ENCODE assay signal across 8 cellular contexts in genomic region chr1:29202584-29203340, GRCh38. TPM values are rescaled to one million over a fixed set of nuclear protein-coding genes. Genes with fewer than 3 reads are reported as not detected.
A peak's percentile ranks its signal among the peaks of the same experiment; 100 is the strongest.
DNase-seq lines count a peak whose midpoint lies in the region; ATAC-seq and TF ChIP-seq lines count a peak whose summit lies in the region.

No MANE protein-coding gene starts in this region.

- DNase-seq in COLO829 (ENCODE audit: low spot score) (peak; percentile 93), H9 (peak; percentile 96), NCI-H128 (lab: John Stamatoyannopoulos, UW; ENCODE audit: unreplicated experiment) (peak; percentile 88), SKM-1 treated with dmso at 0.1 percent for 144 hours (lab: John Stamatoyannopoulos, UW; ENCODE audit: unreplicated experiment) (peak; percentile 73), Right ventricle myocardium inferior (ENCODE audit: missing footprints) (peak; percentile 95), trophoblast cell (peak; percentile 97 to 100), tibial artery (peak; percentile 95 to 97)
- peak; percentile 81 for DNase-seq in activated naive CD8-positive, alpha-beta T cell treated with anti-CD3 and anti-CD28 coated beads for 36 hours

- no peaks in the 10 kb centered on the region for H3K9me3 Mint-ChIP-seq in H9
- H3K9me3 Mint-ChIP-seq in activated naive CD8-positive, alpha-beta T cell treated with anti-CD3 and anti-CD28 coated beads for 36 hours: no peaks in the 10 kb centered on the region

- H3K23ac ChIP-seq in H9 (ENCODE audit: insufficient read length, low read depth, low read length): no peak overlapping the region
- no peak overlapping the region for H3K23ac ChIP-seq in trophoblast cell (ENCODE audit: low read length)

- H3K4me3 Mint-ChIP-seq in H9: no peak overlapping the region
- no peak overlapping the region for H3K4me3 Mint-ChIP-seq in activated naive CD8-positive, alpha-beta T cell treated with anti-CD3 and anti-CD28 coated beads for 36 hours

- H3K4me1 Mint-ChIP-seq in H9: peaks cover 6% of the 10 kb centered on the region in 2 experiments
- peaks cover 10% of the 10 kb centered on the region for H3K4me1 Mint-ChIP-seq in activated naive CD8-positive, alpha-beta T cell treated with anti-CD3 and anti-CD28 coated beads for 36 hours

- H3K18ac ChIP-seq in H9 (ENCODE audit: insufficient read length, low read depth, low read length) (no peak overlapping the region), trophoblast cell (ENCODE audit: low read length) (peak overlapping the region; percentile 59)

- H3K27ac Mint-ChIP-seq in H9: peak overlapping the region in 2 of 3 experiments; percentile 36 to 75; a peak in 4 of 7 replicates
- H3K27ac Mint-ChIP-seq in activated naive CD8-positive, alpha-beta T cell treated with anti-CD3 and anti-CD28 coated beads for 36 hours: no peak overlapping the region

- H3K9me3 ChIP-seq in H9 (ENCODE audit: control insufficient read depth, low read depth, low read length) (no peaks in the 10 kb centered on the region), trophoblast cell (ENCODE audit: insufficient read depth, low read depth, low read length) (no peaks in the 10 kb centered on the region), tibial artery (no peaks in the 10 kb centered on the region)

- no CpG with 5 or more reads among the region's 14 CpGs for WGBS in H9 (ENCODE audit: extremely low coverage, insufficient read length, low lambda C conversion rate)
- no CpG with 5 or more reads among the region's 14 CpGs for WGBS in trophoblast cell (ENCODE audit: extremely low coverage, insufficient coverage, insufficient read length)

- H3K4me1 ChIP-seq in H9 (ENCODE audit: insufficient read depth, low read length) (peaks cover 3% of the 10 kb centered on the region; the same call in 1 of the 2 replicates), trophoblast cell (ENCODE audit: control insufficient read depth in 1 of 2, insufficient read depth in 2 of 2, low read length in 2 of 2) (peaks cover 14 to 19% of the 10 kb centered on the region in 2 experiments), tibial artery (peaks cover 0 to 11% (median 7%) of the 10 kb centered on the region in 4 donors)

- H2BK20ac ChIP-seq in H9 (ENCODE audit: low read depth, low read length, poor library complexity, severe bottlenecking): no peak overlapping the region

- no peak overlapping the region for H4K12ac ChIP-seq in trophoblast cell (ENCODE audit: low read depth, low read length)

- no peak overlapping the region for H3K27ac ChIP-seq in H9 (ENCODE audit: insufficient read length, low read depth, low read length)
- peak overlapping the region; percentile 83 for H3K27ac ChIP-seq in trophoblast cell (ENCODE audit: low read depth, low read length)
- H3K27ac ChIP-seq in tibial artery: peak overlapping the region; percentile 72 to 76

- H4K91ac ChIP-seq in H9 (ENCODE audit: insufficient read length, low read depth, low read length) (no peak overlapping the region), trophoblast cell (ENCODE audit: low read depth, low read length) (peak overlapping the region; percentile 86)

- H2BK15ac ChIP-seq in H9 (ENCODE audit: low read depth, low read length): no peak overlapping the region

- H3K27me3 ChIP-seq in H9 (ENCODE audit: insufficient read depth, low read length) (no peaks in the 10 kb centered on the region), trophoblast cell (ENCODE audit: insufficient read depth, low read length) (no peaks in the 10 kb centered on the region), tibial artery (no peaks in the 10 kb centered on the region)

- H3K4ac ChIP-seq in H9 (ENCODE audit: low read depth, low read length) (no peak overlapping the region), trophoblast cell (ENCODE audit: low read depth, low read length) (peak overlapping the region; percentile 45)

- ATAC-seq in Right ventricle myocardium inferior: peak; percentile 94

- H3K56ac ChIP-seq in H9 (ENCODE audit: insufficient read length, low read depth, low read length): no peak overlapping the region

- H4K5ac ChIP-seq in H9 (ENCODE audit: insufficient read length, low read depth, low read length): no peak overlapping the region

- H3K36me3 Mint-ChIP-seq in H9 (ENCODE audit: insufficient read depth in 1 of 3, low read depth in 3 of 3): peaks cover 8 to 50% (median 35%) of the 10 kb centered on the region in 3 experiments; a peak in 6 of 7 replicates
- peaks cover 8% of the 10 kb centered on the region for H3K36me3 Mint-ChIP-seq in activated naive CD8-positive, alpha-beta T cell treated with anti-CD3 and anti-CD28 coated beads for 36 hours

- intact Hi-C loops in Right ventricle myocardium inferior (cut with DNase I): loop anchor here (1.0 to 5.0 kb wide), 3 partner anchors 170 to 405 kb away; no protein-coding TSS in a partner anchor
- intact Hi-C loops in tibial artery (cut with DNase I; ENCODE audit: low total_unique reads): loop anchor here (10.0 kb wide), 1 partner anchor 168 kb away; no protein-coding TSS in a partner anchor

- no peak overlapping the region for H2BK120ac ChIP-seq in H9 (ENCODE audit: low read depth, low read length, poor library complexity, severe bottlenecking)
- peak overlapping the region; percentile 82 for H2BK120ac ChIP-seq in trophoblast cell (ENCODE audit: insufficient read depth, low read length, poor library complexity)

- H3K4me2 ChIP-seq in H9 (ENCODE audit: insufficient read depth, insufficient read length, low read length): no peak overlapping the region
- peak overlapping the region; percentile 51 for H3K4me2 ChIP-seq in trophoblast cell (ENCODE audit: low read length)

- H3K36me3 ChIP-seq in trophoblast cell (ENCODE audit: control insufficient read depth in 1 of 2, insufficient read depth in 2 of 2, low read length in 2 of 2): peaks cover 12 to 22% of the 10 kb centered on the region in 2 experiments
- peaks cover 11 to 80% (median 52%) of the 10 kb centered on the region in 3 donors for H3K36me3 ChIP-seq in tibial artery

- H2AFZ ChIP-seq in H9 (ENCODE audit: low read length): no peak overlapping the region
- H2AFZ ChIP-seq in trophoblast cell (ENCODE audit: insufficient read depth, low read length, poor library complexity): peak overlapping the region; percentile 23

- H2BK12ac ChIP-seq in H9 (ENCODE audit: insufficient read length, low read depth, low read length): no peak overlapping the region
- H2BK12ac ChIP-seq in trophoblast cell (ENCODE audit: low read length): peak overlapping the region; percentile 90

- H3K4me3 ChIP-seq in trophoblast cell (ENCODE audit: low read depth, low read length) (no peak overlapping the region), tibial artery (no peak overlapping the region)

- H4K20me1 ChIP-seq in H9 (ENCODE audit: control insufficient read depth, insufficient read depth, insufficient read length): no peaks in the 10 kb centered on the region

- H3K79me2 ChIP-seq in H9 (ENCODE audit: insufficient read depth, low read length) (no peaks in the 10 kb centered on the region), trophoblast cell (ENCODE audit: control insufficient read depth, insufficient read depth, low read length, poor library complexity) (peaks cover 3% of the 10 kb centered on the region)

- no peak overlapping the region for H3K14ac ChIP-seq in H9 (ENCODE audit: insufficient read depth, low read length)
- H3K14ac ChIP-seq in trophoblast cell (ENCODE audit: low read length): peak overlapping the region; percentile 75

- H2AK5ac ChIP-seq in H9 (ENCODE audit: insufficient read length, low read length) (no peak overlapping the region), trophoblast cell (ENCODE audit: low read length) (peak overlapping the region; percentile 61)

- H4K8ac ChIP-seq in H9 (replicated peaks; ENCODE audit: insufficient read length, low read depth, low read length) (no peak overlapping the region), trophoblast cell (ENCODE audit: low read depth, low read length) (peak overlapping the region; percentile 49)

- no peak overlapping the region for H3T11ph ChIP-seq in H9 (ENCODE audit: low read length)

- H2BK5ac ChIP-seq in H9 (ENCODE audit: insufficient read length, low read length): no peak overlapping the region
- H2BK5ac ChIP-seq in trophoblast cell (ENCODE audit: low read depth, low read length, poor library complexity): peak overlapping the region; percentile 62

- H3K27me3 Mint-ChIP-seq in H9 (ENCODE audit: low read depth): no peaks in the 10 kb centered on the region
- no peaks in the 10 kb centered on the region for H3K27me3 Mint-ChIP-seq in activated naive CD8-positive, alpha-beta T cell treated with anti-CD3 and anti-CD28 coated beads for 36 hours

- H3K23me2 ChIP-seq in H9 (ENCODE audit: insufficient read length, low read depth, low read length, poor library complexity, severe bottlenecking): no peaks in the 10 kb centered on the region

- H3K79me1 ChIP-seq in H9 (ENCODE audit: insufficient read depth, low read depth, low read length, poor library complexity, severe bottlenecking) (no peaks in the 10 kb centered on the region), trophoblast cell (ENCODE audit: low read length) (peaks cover 10% of the 10 kb centered on the region)

- H3K9ac ChIP-seq in H9 (ENCODE audit: extremely low read depth, insufficient read length, low read length) (no peak overlapping the region), trophoblast cell (ENCODE audit: low read length) (no peak overlapping the region)

- TF ChIP-seq CTCF in H9 (conservative IDR thresholded peaks at IDR 0.05) (peak; percentile 98), tibial artery (IDR thresholded peaks at IDR 0.05) (peak; percentile 90 to 98)

RNA-seq across cellular contexts. Expression of gene SRSF4, which starts 21.1 kb away (rescaled TPM):
- total RNA-seq in H9 (2021): 89.8 and 90.6 TPM in 2 replicates
- total RNA-seq in activated naive CD8-positive, alpha-beta T cell treated with anti-CD3 and anti-CD28 coated beads for 36 hours: 100 to 1,000 TPM; 113 to 114 TPM
- 52.4 TPM for total RNA-seq in Right ventricle myocardium inferior
- 84.2 and 87.4 TPM in 2 replicates for polyA plus RNA-seq in trophoblast cell (2013)

RNA-seq across cellular contexts. Expression of gene MECR, which starts 28.0 kb away (rescaled TPM):
- total RNA-seq in H9 (2021) (25.8 and 30.9 TPM in 2 replicates), Right ventricle myocardium inferior (35.4 TPM)
- total RNA-seq in activated naive CD8-positive, alpha-beta T cell treated with anti-CD3 and anti-CD28 coated beads for 36 hours: 10 to 100 TPM; 42.0 to 42.7 TPM
- polyA plus RNA-seq in trophoblast cell (2013): 17.6 and 18.9 TPM in 2 replicates

RNA-seq across cellular contexts. Expression of gene PTPRU, which starts 33.6 kb away (rescaled TPM):
- total RNA-seq in H9 (2021): 45.0 and 45.5 TPM in 2 replicates
- total RNA-seq in activated naive CD8-positive, alpha-beta T cell treated with anti-CD3 and anti-CD28 coated beads for 36 hours: under 1 TPM; 0.52 to 0.74 TPM
- 23.5 TPM for total RNA-seq in Right ventricle myocardium inferior
- polyA plus RNA-seq in trophoblast cell (2013): 33.5 and 35.1 TPM in 2 replicates

Comparison
In these comparisons a context has a peak if more than half of its experiments do, and no peak if none do; other contexts are left out.
1. RNA of gene PTPRU, which starts 33.6 kb away (total RNA-seq): 45.0 to 45.5 TPM in H9 and 23.5 TPM in Right ventricle myocardium inferior (single experiment); 0.52 to 0.74 TPM in activated naive CD8-positive, alpha-beta T cell treated with anti-CD3 and anti-CD28 coated beads for 36 hours; every median in the first group is over 10 times any median in the second.
2. Peak in every context shown above with its lines, with median percentiles within 50 percentile points of each other: DNase-seq.